Comparison of ENCODE assay signal across 8 cellular contexts in genomic region chr2:136378712-136379595, GRCh38.
A peak's percentile ranks its signal among the peaks of the same experiment; 100 is the strongest.
DNase-seq lines count a peak whose midpoint lies in the region; ATAC-seq and TF ChIP-seq lines count a peak whose summit lies in the region.

No MANE protein-coding gene starts in this region.

- DNase-seq in ELR (ENCODE audit: low read depth) (peak; percentile 42), SK-MEL-5 (ENCODE audit: low read depth, low spot score) (peak; percentile 66), left ventricle myocardium inferior (peak; percentile 29)
- peak; percentile 87 for DNase-seq in activated naive CD4-positive, alpha-beta T cell treated with anti-CD3 and anti-CD28 coated beads, Interleukin-2, amount 10 ng/mL, durations not matched to agents 7 days and 5 days
- peak; percentile 37 to 60 for DNase-seq in stimulated activated CD4-positive, alpha-beta T cell treated with anti-CD3 and anti-CD28 coated beads, Interleukin-12 subunit alpha, Interleukin-12 subunit beta, amount 100 ng/mL, for 24 hours (ENCODE audit: low read depth in 2 of 2)

- H3K4me3 Mint-ChIP-seq in activated naive CD4-positive, alpha-beta T cell treated with anti-CD3 and anti-CD28 coated beads, Interleukin-2, amount 10 ng/mL, durations not matched to agents 7 days and 5 days = no peak overlapping the region

- in situ Hi-C loops in SK-MEL-5 (cut with HindIII; ENCODE audit: low pct_unique_long_range_greater_than_20kb, low sequenced_read_pairs) = no loop called here

- H3K27me3 Mint-ChIP-seq in activated naive CD4-positive, alpha-beta T cell treated with anti-CD3 and anti-CD28 coated beads, Interleukin-2, amount 10 ng/mL, durations not matched to agents 7 days and 5 days = no peaks in the 10 kb centered on the region

- H3K9me3 ChIP-seq in left ventricle myocardium inferior (replicated peaks) = no peaks in the 10 kb centered on the region

- H3K27me3 ChIP-seq in left ventricle myocardium inferior (ENCODE audit: low read depth) = no peaks in the 10 kb centered on the region

- TF ChIP-seq CTCF in LNCAP (IDR thresholded peaks at IDR 0.05) (peak; percentile 69), left ventricle myocardium inferior (IDR thresholded peaks at IDR 0.05; ENCODE audit: borderline replicate concordance) (peak; percentile 78)

- peaks cover 24% of the 10 kb centered on the region for H3K4me1 ChIP-seq in left ventricle myocardium inferior

- H3K27ac ChIP-seq in left ventricle myocardium inferior (replicated peaks) = no peak overlapping the region

- H3K4me1 Mint-ChIP-seq in activated naive CD4-positive, alpha-beta T cell treated with anti-CD3 and anti-CD28 coated beads, Interleukin-2, amount 10 ng/mL, durations not matched to agents 7 days and 5 days = peaks cover 83% of the 10 kb centered on the region

- no peak overlapping the region for H3K4me3 ChIP-seq in left ventricle myocardium inferior

- H3K27ac Mint-ChIP-seq in activated naive CD4-positive, alpha-beta T cell treated with anti-CD3 and anti-CD28 coated beads, Interleukin-2, amount 10 ng/mL, durations not matched to agents 7 days and 5 days = no peak overlapping the region

- no peaks in the 10 kb centered on the region for H3K36me3 ChIP-seq in left ventricle myocardium inferior

- intact Hi-C loops in left ventricle myocardium inferior (cut with micrococcal nuclease) = loop anchor here (5.0 kb wide), 1 partner anchor 462 kb away; no protein-coding TSS in a partner anchor

- ATAC-seq in GM21526 (IDR thresholded peaks at IDR 0.05; ENCODE audit: low FRiP score, unreplicated experiment) (no peak), GM18505 (IDR thresholded peaks at IDR 0.05; ENCODE audit: unreplicated experiment) (no peak)

- H3K9me3 Mint-ChIP-seq in activated naive CD4-positive, alpha-beta T cell treated with anti-CD3 and anti-CD28 coated beads, Interleukin-2, amount 10 ng/mL, durations not matched to agents 7 days and 5 days = peaks cover 10% of the 10 kb centered on the region

- CTCF ChIA-PET in activated naive CD4-positive, alpha-beta T cell treated with anti-CD3 and anti-CD28 coated beads, Interleukin-2, amount 10 ng/mL, durations not matched to agents 7 days and 5 days (lab: Charles Lee) = interaction anchor here (0.7 to 5.5 kb wide), 5 partner anchors 137 to 465 kb away, joined by 3 to 34 read pairs (median 6); no protein-coding TSS in a partner anchor

- H3K36me3 Mint-ChIP-seq in activated naive CD4-positive, alpha-beta T cell treated with anti-CD3 and anti-CD28 coated beads, Interleukin-2, amount 10 ng/mL, durations not matched to agents 7 days and 5 days = peaks cover 11% of the 10 kb centered on the region

- no peak for TF ChIP-seq POLR2A in GM18505 (IDR thresholded peaks at IDR 0.05; ENCODE audit: borderline replicate concordance, extremely low read depth, insufficient read depth, insufficient read length)

Comparison
In these comparisons a context has a peak if more than half of its experiments do, and no peak if none do; other contexts are left out.
1. DNase-seq: peak in every context shown above with its lines; median percentile 87 in activated naive CD4-positive, alpha-beta T cell treated with anti-CD3 and anti-CD28 coated beads, Interleukin-2, amount 10 ng/mL, durations not matched to agents 7 days and 5 days; 66 in SK-MEL-5; 48 in stimulated activated CD4-positive, alpha-beta T cell treated with anti-CD3 and anti-CD28 coated beads, Interleukin-12 subunit alpha, Interleukin-12 subunit beta, amount 100 ng/mL, for 24 hours; 42 in ELR; 29 in left ventricle myocardium inferior.